8 cellular contexts compared by ENCODE assay signal in genomic region chr15:60370804-60371700, GRCh38. TPM values are rescaled to one million over a fixed set of nuclear protein-coding genes. Genes with fewer than 3 reads are reported as not detected.
A peak's percentile ranks its signal among the peaks of the same experiment; 100 is the strongest.
DNase-seq lines count a peak whose midpoint lies in the region; ATAC-seq, FAIRE-seq and TF ChIP-seq lines count a peak whose summit lies in the region.

No MANE protein-coding gene starts in this region.

- H3K4me2 ChIP-seq in astrocyte (ENCODE audit: low read length) = peak overlapping the region; percentile 78
- no peak overlapping the region for H3K4me2 ChIP-seq in MM.1S (ENCODE audit: low read depth, low read length)

- no peaks in the 10 kb centered on the region for H3K27me3 Mint-ChIP-seq in astrocyte (ENCODE audit: low read depth, unreplicated experiment)
- no peaks in the 10 kb centered on the region for H3K27me3 Mint-ChIP-seq in stimulated activated memory B cell treated with anti-CD40 and anti-IgM and Interleukin-4, amounts not matched to agents 10 μg/mL and 1 μg/mL and 100 μg/mL, for 72 hours

- H3K36me3 Mint-ChIP-seq in astrocyte (ENCODE audit: low read depth, unreplicated experiment) = peaks cover 33% of the 10 kb centered on the region
- peaks cover 48% of the 10 kb centered on the region for H3K36me3 Mint-ChIP-seq in stimulated activated memory B cell treated with anti-CD40 and anti-IgM and Interleukin-4, amounts not matched to agents 10 μg/mL and 1 μg/mL and 100 μg/mL, for 72 hours

- no peaks in the 10 kb centered on the region for H3K9me3 Mint-ChIP-seq in astrocyte (ENCODE audit: unreplicated experiment)
- H3K9me3 Mint-ChIP-seq in stimulated activated memory B cell treated with anti-CD40 and anti-IgM and Interleukin-4, amounts not matched to agents 10 μg/mL and 1 μg/mL and 100 μg/mL, for 72 hours = no peaks in the 10 kb centered on the region

- peaks cover 57% of the 10 kb centered on the region for H3K79me2 ChIP-seq in astrocyte (ENCODE audit: insufficient read depth, low read length)
- H3K79me2 ChIP-seq in MM.1S (ENCODE audit: low read length) = peaks cover 31% of the 10 kb centered on the region

- H3K9me2 ChIP-seq in MM.1S (replicated peaks; ENCODE audit: insufficient read depth, low read length) = no peaks in the 10 kb centered on the region

- H3K36me3 ChIP-seq in BE2C (peaks cover 13% of the 10 kb centered on the region), astrocyte (ENCODE audit: insufficient read depth, low read length) (peaks cover 59% of the 10 kb centered on the region), kidney epithelial cell (ENCODE audit: control insufficient read depth, insufficient read depth, low read length) (peaks cover 9% of the 10 kb centered on the region), thymus (ENCODE audit: control insufficient read depth, insufficient read depth) (no peaks in the 10 kb centered on the region), MM.1S (replicated peaks; ENCODE audit: insufficient read depth, low read length) (peaks cover 5% of the 10 kb centered on the region; the same call in 1 of the 2 replicates)

- FAIRE-seq in astrocyte (lab: Jason Lieb, UNC) = peak; percentile 91

- H3K9ac ChIP-seq in astrocyte (ENCODE audit: low read length) = peak overlapping the region; percentile 87
- H3K9ac ChIP-seq in MM.1S (ENCODE audit: low read length) = no peak overlapping the region

- H3K4me1 ChIP-seq in BE2C (peaks cover 57% of the 10 kb centered on the region), astrocyte (ENCODE audit: insufficient read depth, low read length) (peaks cover 67% of the 10 kb centered on the region), thymus (ENCODE audit: control insufficient read depth, insufficient read depth, low read length) (no peaks in the 10 kb centered on the region), MM.1S (ENCODE audit: low read length) (no peaks in the 10 kb centered on the region)

- peaks cover 26% of the 10 kb centered on the region for H4K20me1 ChIP-seq in astrocyte (ENCODE audit: insufficient read depth, low read length)
- H4K20me1 ChIP-seq in MM.1S (ENCODE audit: insufficient read depth, low read length) = no peaks in the 10 kb centered on the region

- H3K9me3 ChIP-seq in BE2C (no peaks in the 10 kb centered on the region), astrocyte (ENCODE audit: insufficient read depth, low read depth, low read length) (no peaks in the 10 kb centered on the region), thymus (ENCODE audit: control insufficient read depth) (no peaks in the 10 kb centered on the region), MM.1S (replicated peaks; ENCODE audit: insufficient read depth, low read length) (no peaks in the 10 kb centered on the region)

- H3K27me3 ChIP-seq in BE2C (no peaks in the 10 kb centered on the region), astrocyte (ENCODE audit: insufficient read depth, low read length) (no peaks in the 10 kb centered on the region), kidney epithelial cell (ENCODE audit: control insufficient read depth, insufficient read depth, low read length) (no peaks in the 10 kb centered on the region), thymus (ENCODE audit: control insufficient read depth, insufficient read depth) (no peaks in the 10 kb centered on the region), MM.1S (replicated peaks; ENCODE audit: insufficient read depth, low read length) (no peaks in the 10 kb centered on the region)

- TF ChIP-seq CTCF in BE2C (IDR thresholded peaks at IDR 0.05; ENCODE audit: low read depth, low read length) = no peak
- TF ChIP-seq CTCF in LNCaP clone FGC (IDR thresholded peaks at IDR 0.05; ENCODE audit: control insufficient read depth, extremely low read depth, insufficient read depth) = no peak
- no peak for TF ChIP-seq CTCF in astrocyte (IDR thresholded peaks at IDR 0.05; ENCODE audit: insufficient read depth, low read depth, low read length)
- no peak for TF ChIP-seq CTCF in kidney epithelial cell (IDR thresholded peaks at IDR 0.05; ENCODE audit: insufficient read depth, low read length, poor library complexity, severe bottlenecking)
- no peak for TF ChIP-seq CTCF in MM.1S (IDR thresholded peaks at IDR 0.05; ENCODE audit: low read length)
- TF ChIP-seq CTCF in GM20000 (IDR thresholded peaks at IDR 0.05; ENCODE audit: extremely low read depth, missing control alignments) = no peak

- DNase-seq in BE2C = peak; percentile 59
- peak; percentile 28 for DNase-seq in LNCaP clone FGC (ENCODE audit: low read depth)
- DNase-seq in astrocyte (ENCODE audit: low read depth) = peak; percentile 100
- DNase-seq in kidney epithelial cell (ENCODE audit: low read depth) = peak; percentile 94
- no peak for DNase-seq in MM.1S
- DNase-seq in GM20000 (ENCODE audit: low spot score) = no peak

- peaks cover 74% of the 10 kb centered on the region for H3K4me1 Mint-ChIP-seq in astrocyte (ENCODE audit: low read depth, unreplicated experiment)
- peaks cover 4% of the 10 kb centered on the region for H3K4me1 Mint-ChIP-seq in stimulated activated memory B cell treated with anti-CD40 and anti-IgM and Interleukin-4, amounts not matched to agents 10 μg/mL and 1 μg/mL and 100 μg/mL, for 72 hours

- no peaks in the 10 kb centered on the region for H3F3A ChIP-seq in MM.1S (ENCODE audit: insufficient read depth, low read length)

- peak overlapping the region; percentile 99 for H3K27ac ChIP-seq in astrocyte (ENCODE audit: low read depth, low read length)
- H3K27ac ChIP-seq in thymus (ENCODE audit: low read depth) = peak overlapping the region; percentile 31
- no peak overlapping the region for H3K27ac ChIP-seq in MM.1S (ENCODE audit: low read length)

- H3K27ac Mint-ChIP-seq in astrocyte (ENCODE audit: unreplicated experiment) = peak overlapping the region; percentile 100
- no peak overlapping the region for H3K27ac Mint-ChIP-seq in stimulated activated memory B cell treated with anti-CD40 and anti-IgM and Interleukin-4, amounts not matched to agents 10 μg/mL and 1 μg/mL and 100 μg/mL, for 72 hours

- ATAC-seq in stimulated activated memory B cell treated with anti-CD40 and anti-IgM and Interleukin-4, amounts not matched to agents 10 μg/mL and 1 μg/mL and 100 μg/mL, for 72 hours = no peak

- no peak overlapping the region for H3K4me3 ChIP-seq in BE2C (ENCODE audit: low read depth, low read length)
- no peak overlapping the region for H3K4me3 ChIP-seq in LNCaP clone FGC (ENCODE audit: low read depth, low read length)
- H3K4me3 ChIP-seq in astrocyte (ENCODE audit: insufficient read depth, low read depth, low read length) = peak overlapping the region; percentile 35
- no peak overlapping the region for H3K4me3 ChIP-seq in kidney epithelial cell (ENCODE audit: low read depth, low read length)
- H3K4me3 ChIP-seq in thymus (ENCODE audit: low read length) = no peak overlapping the region
- no peak overlapping the region for H3K4me3 ChIP-seq in MM.1S (ENCODE audit: low read length)

- H3K4me3 Mint-ChIP-seq in astrocyte (ENCODE audit: unreplicated experiment) = peak overlapping the region; percentile 77
- H3K4me3 Mint-ChIP-seq in stimulated activated memory B cell treated with anti-CD40 and anti-IgM and Interleukin-4, amounts not matched to agents 10 μg/mL and 1 μg/mL and 100 μg/mL, for 72 hours = no peak overlapping the region

- 89% methylated on average over 13 of the region's 13 CpGs for WGBS in thymus

- H2AFZ ChIP-seq in astrocyte (ENCODE audit: low read depth, low read length) (no peak overlapping the region), MM.1S (ENCODE audit: low read length) (no peak overlapping the region)

RNA-seq across cellular contexts. Expression of gene ANXA2, which starts 26.7 kb away (rescaled TPM):
- 333 TPM for polyA plus RNA-seq in BE2C (2012; ENCODE audit: insufficient read depth, insufficient read length, low read depth)
- total RNA-seq in astrocyte = 2,269 and 2,599 TPM in 2 replicates
- total RNA-seq in kidney epithelial cell = 2,658 and 2,688 TPM in 2 replicates
- 623 TPM for polyA plus RNA-seq in thymus

Comparison
In these comparisons a context has a peak if more than half of its experiments do, and no peak if none do; other contexts are left out.
1. DNase-seq: peak in BE2C (single experiment), LNCaP clone FGC (single experiment), astrocyte (single experiment) and kidney epithelial cell (single experiment); none in MM.1S (single experiment) and GM20000 (single experiment).